Comparison of ENCODE assay signal across 14 cellular contexts in genomic region chr6:53199156-53199555, GRCh38. TPM values are rescaled to one million over a fixed set of nuclear protein-coding genes. Genes with fewer than 3 reads are reported as not detected.
DNase-seq lines count a peak whose midpoint lies in the region; ATAC-seq, FAIRE-seq and TF ChIP-seq lines count a peak whose summit lies in the region.
"Had no signal": no experiment of that assay in that cellular context is flagged by ENCODE, and none has a peak within 500 bp of the region (broad histone marks: within the 10 kb centered on the region; RNA-seq: fewer than 3 reads in every experiment).

No MANE protein-coding gene starts in this region.

- no peak overlapping the region; the same call in 1 of the 2 replicates for H2AFZ ChIP-seq in K562 (ENCODE audit: low read depth, low read length)

- no peaks in the 10 kb centered on the region for H3K36me3 ChIP-seq in K562 (ENCODE audit: control insufficient read depth, insufficient read depth, low read length)
- H3K36me3 ChIP-seq in CD8-positive, alpha-beta T cell (ENCODE audit: insufficient read depth, low read length), result no peaks in the 10 kb centered on the region
- H3K36me3 ChIP-seq: vagina had no signal

- in situ Hi-C loops in K562 (cut with MboI), result loop anchor here (25.0 kb wide), 1 partner anchor 238 kb away; no protein-coding TSS in a partner anchor

- ATAC-seq in GM18858 (IDR thresholded peaks at IDR 0.05; ENCODE audit: unreplicated experiment) (peak; percentile 98), GM21576 (IDR thresholded peaks at IDR 0.05; ENCODE audit: unreplicated experiment) (peak; percentile 97), HG03196 (IDR thresholded peaks at IDR 0.05; ENCODE audit: unreplicated experiment) (peak; percentile 92), K562 (0 out of 3 replicates have a peak, but pooled peaks have one; percentile 46)
- no peak for ATAC-seq in CD8-positive, alpha-beta T cell
- ATAC-seq: activated T-helper 17 cell treated with anti-CD3 and anti-CD28 coated beads, Interleukin-2, amount 50 U/mL, for 72 hours; T-cell had no signal

- no peak for TF ChIP-seq EP300 in K562 (IDR thresholded peaks at IDR 0.05; ENCODE audit: low read length)

- no peaks in the 10 kb centered on the region for H3K9me1 ChIP-seq in K562 (ENCODE audit: control insufficient read depth, insufficient read depth, low read length)

- TF ChIP-seq CTCF in K562 (IDR thresholded peaks at IDR 0.05 in 2 of 3, conservative IDR thresholded peaks at IDR 0.05 in 1 of 3; ENCODE audit: insufficient read depth in 2 of 3, low read depth in 1 of 3, low read length in 3 of 3) (no peak), nephron progenitor cell (IDR thresholded peaks at IDR 0.05) (no peak)
- no peak for TF ChIP-seq CTCF in CD8-positive, alpha-beta T cell (IDR thresholded peaks at IDR 0.05)

- no peaks in the 10 kb centered on the region for H3K79me2 ChIP-seq in K562 (ENCODE audit: control insufficient read depth, insufficient read depth, low read length)

- intact Hi-C loops in K562 (cut with micrococcal nuclease), result no loop called here
- intact Hi-C loops in CD8-positive, alpha-beta T cell (cut with DNase I, micrococcal nuclease), result no loop called here

- BruUV-seq in K562 (replicated peaks; lab: Mats Ljungman, UMichigan), result no TSS peak

- no peak overlapping the region for H3K4me3 Mint-ChIP-seq in CD8-positive, alpha-beta T cell
- no peak overlapping the region for H3K4me3 Mint-ChIP-seq in nephron progenitor cell
- H3K4me3 Mint-ChIP-seq: activated T-helper 17 cell treated with anti-CD3 and anti-CD28 coated beads, Interleukin-2, amount 50 U/mL, for 72 hours; T-cell had no signal

- CTCF ChIA-PET in K562 (lab: Yijun Ruan, JAX; ENCODE audit: low intra/inter-chr PET ratio), result no interaction called here
- CTCF ChIA-PET in CD8-positive, alpha-beta T cell (lab: Charles Lee), result no interaction called here

- no peak overlapping the region for H3K4me2 ChIP-seq in K562 (ENCODE audit: insufficient read depth, low read length)

- no peaks in the 10 kb centered on the region for H3K4me1 ChIP-seq in K562 (replicated peaks in 1 of 2; ENCODE audit: control insufficient read depth in 2 of 2, insufficient read depth in 2 of 2, low read length in 2 of 2)
- H3K4me1 ChIP-seq in CD8-positive, alpha-beta T cell (ENCODE audit: insufficient read depth, low read length), result no peaks in the 10 kb centered on the region
- H3K4me1 ChIP-seq: vagina had no signal

- WGBS in K562 (ENCODE audit: insufficient coverage, low coverage, missing lambda C conversion rate), result 17% methylated on average over 5 of the region's 5 CpGs

- H3K9me3 ChIP-seq in K562 (replicated peaks; ENCODE audit: control insufficient read depth, insufficient read depth, low read depth, low read length), result no peaks in the 10 kb centered on the region
- H3K9me3 ChIP-seq in CD8-positive, alpha-beta T cell (ENCODE audit: low read length), result no peaks in the 10 kb centered on the region
- H3K9me3 ChIP-seq: vagina had no signal

- no peak overlapping the region for H3K4me3 ChIP-seq in K562
- no peak overlapping the region for H3K4me3 ChIP-seq in CD8-positive, alpha-beta T cell (ENCODE audit: low read depth, low read length)
- H3K4me3 ChIP-seq: coronary artery, vagina had no signal

- DNase-seq in K562 (ENCODE audit: extremely low read depth in 1 of 4, low spot score in 3 of 4), result no peak
- no peak for DNase-seq in NCI-H2029 (lab: John Stamatoyannopoulos, UW)
- no peak for DNase-seq in NCI-H510A (lab: John Stamatoyannopoulos, UW)
- no peak for DNase-seq in CD8-positive, alpha-beta T cell
- DNase-seq in nephron progenitor cell, result no peak
- DNase-seq: DMS79 treated with DMSO at 0.1 percent for 48 hours had no signal

- H3K9me3 Mint-ChIP-seq in CD8-positive, alpha-beta T cell, result no peaks in the 10 kb centered on the region
- H3K9me3 Mint-ChIP-seq in nephron progenitor cell, result no peaks in the 10 kb centered on the region
- H3K9me3 Mint-ChIP-seq: activated T-helper 17 cell treated with anti-CD3 and anti-CD28 coated beads, Interleukin-2, amount 50 U/mL, for 72 hours; T-cell had no signal

- no peaks in the 10 kb centered on the region; a peak in 1 of 5 replicates for H3K27me3 ChIP-seq in K562 (ENCODE audit: control insufficient read depth in 2 of 2, insufficient read depth in 2 of 2, low read length in 2 of 2)
- H3K27me3 ChIP-seq in CD8-positive, alpha-beta T cell (ENCODE audit: insufficient read depth, low read length), result no peaks in the 10 kb centered on the region
- H3K27me3 ChIP-seq: vagina had no signal

- H3K27me3 Mint-ChIP-seq in CD8-positive, alpha-beta T cell (ENCODE audit: low read depth), result no peaks in the 10 kb centered on the region
- peaks cover 4% of the 10 kb centered on the region for H3K27me3 Mint-ChIP-seq in nephron progenitor cell (ENCODE audit: low read depth, poor library complexity)
- H3K27me3 Mint-ChIP-seq: activated T-helper 17 cell treated with anti-CD3 and anti-CD28 coated beads, Interleukin-2, amount 50 U/mL, for 72 hours; T-cell had no signal

- no peak for FAIRE-seq in K562 (lab: Jason Lieb, UNC)

- H3K36me3 Mint-ChIP-seq in CD8-positive, alpha-beta T cell, result no peaks in the 10 kb centered on the region
- H3K36me3 Mint-ChIP-seq in nephron progenitor cell (ENCODE audit: low read depth), result no peaks in the 10 kb centered on the region
- H3K36me3 Mint-ChIP-seq: T-cell had no signal

- TF ChIP-seq POLR2A in K562 (conservative IDR thresholded peaks at IDR 0.05), result no peak

- H3K9ac ChIP-seq in K562 (ENCODE audit: insufficient read depth in 1 of 2, low read depth in 2 of 2, low read length in 2 of 2), result no peak overlapping the region

- TF ChIP-seq RAD21 in K562 (CRISPR knock-in tag; conservative IDR thresholded peaks at IDR 0.05 in 1 of 2, IDR thresholded peaks at IDR 0.05 in 1 of 2), result no peak

- no peaks in the 10 kb centered on the region for H3K4me1 Mint-ChIP-seq in CD8-positive, alpha-beta T cell (ENCODE audit: low read depth)
- H3K4me1 Mint-ChIP-seq in nephron progenitor cell, result no peaks in the 10 kb centered on the region
- H3K4me1 Mint-ChIP-seq: activated T-helper 17 cell treated with anti-CD3 and anti-CD28 coated beads, Interleukin-2, amount 50 U/mL, for 72 hours had no signal

- H3K27ac ChIP-seq in K562 (ENCODE audit: extremely low read depth, low read depth, low read length), result no peak overlapping the region
- no peak overlapping the region for H3K27ac ChIP-seq in CD8-positive, alpha-beta T cell (ENCODE audit: low read depth, low read length)
- H3K27ac ChIP-seq: coronary artery, vagina had no signal

- POLR2A ChIA-PET in K562 (lab: Yijun Ruan, JAX), result interaction anchor here (0.6 kb wide), 1 partner anchor 230 kb away, joined by 3 read pairs; no protein-coding TSS in a partner anchor
- POLR2A ChIA-PET in CD8-positive, alpha-beta T cell (lab: Charles Lee), result no interaction called here

- no peak overlapping the region for H3K27ac Mint-ChIP-seq in CD8-positive, alpha-beta T cell
- H3K27ac Mint-ChIP-seq in nephron progenitor cell, result no peak overlapping the region
- H3K27ac Mint-ChIP-seq: activated T-helper 17 cell treated with anti-CD3 and anti-CD28 coated beads, Interleukin-2, amount 50 U/mL, for 72 hours; T-cell had no signal

- H4K20me1 ChIP-seq in K562 (replicated peaks; ENCODE audit: control insufficient read depth, insufficient read depth, low read length), result no peaks in the 10 kb centered on the region

TF ChIP-seq in K562, 482 proteins besides CTCF, POLR2A, EP300 and RAD21:
- TF ChIP-seq HMBOX1 (IDR thresholded peaks at IDR 0.05) (peak; percentile 33; the same call in 1 of the 2 replicates), HMG20B (CRISPR knock-in tag; IDR thresholded peaks at IDR 0.05) (no peak)

RNA-seq across cellular contexts. Expression of gene GCM1, which starts 50.5 kb away (rescaled TPM):
- not detected in 2 replicates for total RNA-seq in K562 (2011; cell fraction: chromatin; rRNA removed; ENCODE audit: low replicate concordance)
- not detected in 2 replicates for total RNA-seq in K562 (2011; cell fraction: nucleolus; rRNA removed)
- total RNA-seq in K562 (2011; cell fraction: nucleoplasm; rRNA removed), result not detected in 2 replicates
- total RNA-seq in K562 (2014; rRNA removed) (not detected in 2 replicates), K562 (2014; rRNA removed; fragmentation: Illumina TruSeq; extraction: Trizol) (not detected in 2 replicates), K562 (2015; rRNA removed; fragmentation: Illumina TruSeq; extraction: Trizol) (not detected in 2 replicates), K562 (2021) (not detected in 2 replicates)
- polyA plus RNA-seq in K562 (2011; rRNA removed) (0.07 TPM in 1 of 2 replicates, not detected in the other), K562 (2014; fragmentation: Illumina TruSeq; extraction: Trizol) (0.07 TPM in 1 of 2 replicates, not detected in the other), K562 (2014; fragmentation: Nextera tagmentation; extraction: Ambion mirVana) (not detected), K562 (2014; rRNA removed) (not detected in 2 replicates)
- polyA plus RNA-seq in K562 (2011; cell fraction: cytosol; rRNA removed), result 0.01 and 0.04 TPM in 2 replicates
- polyA plus RNA-seq in K562 (2011; cell fraction: nucleus; rRNA removed), result 0.06 and 0.14 TPM in 2 replicates
- 0.03 TPM in 1 of 2 replicates, not detected in the other for polyA plus RNA-seq in K562 (2012)
- not detected in 2 replicates for polyA minus RNA-seq in K562 (2011; rRNA and poly(A)+ RNA removed)
- not detected in 2 replicates for polyA minus RNA-seq in K562 (2011; cell fraction: cytosol; rRNA and poly(A)+ RNA removed)
- polyA minus RNA-seq in K562 (2011; cell fraction: nucleus; rRNA and poly(A)+ RNA removed), result not detected in 2 replicates
- under 1 TPM; 0.11 TPM for total RNA-seq in CD8-positive, alpha-beta T cell
- total RNA-seq: osteocyte, vagina had no signal
